In genomic region chr9:69379250-69379982, GRCh38 we compare ENCODE assay signal across 11 cellular contexts. TPM values are rescaled to one million over a fixed set of nuclear protein-coding genes. Genes with fewer than 3 reads are reported as not detected.
DNase-seq lines count a peak whose midpoint lies in the region; ATAC-seq and TF ChIP-seq lines count a peak whose summit lies in the region.
"Had no signal": no experiment of that assay in that cellular context is flagged by ENCODE, and none has a peak within 500 bp of the region (broad histone marks: within the 10 kb centered on the region; RNA-seq: fewer than 3 reads in every experiment).

No MANE protein-coding gene starts in this region.

- no peak for TF ChIP-seq POLR2A in suprapubic skin (IDR thresholded peaks at IDR 0.05)
- TF ChIP-seq POLR2A in testis (IDR thresholded peaks at IDR 0.05): no peak

- peaks cover 21% of the 10 kb centered on the region for H3K4me1 ChIP-seq in suprapubic skin
- H3K4me1 ChIP-seq in testis: no peaks in the 10 kb centered on the region

- ATAC-seq in GM18511 (IDR thresholded peaks at IDR 0.05; ENCODE audit: unreplicated experiment): no peak
- no peak for ATAC-seq in HG03469 (IDR thresholded peaks at IDR 0.05; ENCODE audit: unreplicated experiment)
- ATAC-seq in GM21825 (IDR thresholded peaks at IDR 0.05; ENCODE audit: unreplicated experiment): no peak

- no peak for TF ChIP-seq EP300 in suprapubic skin (IDR thresholded peaks at IDR 0.05)

- H3K36me3 ChIP-seq in kidney epithelial cell (ENCODE audit: control insufficient read depth, insufficient read depth, low read length) (no peaks in the 10 kb centered on the region), suprapubic skin (peaks cover 5% of the 10 kb centered on the region), testis (ENCODE audit: low read depth, missing control alignments) (no peaks in the 10 kb centered on the region)

- intact Hi-C loops in testis (cut with DNase I; ENCODE audit: low total_unique reads): no loop called here

- peak; percentile 8 for DNase-seq in LoVo (ENCODE audit: low spot score)
- peak; percentile 55 to 69 for DNase-seq in cardiac fibroblast (ENCODE audit: low read depth in 2 of 2)
- peak; percentile 34 for DNase-seq in kidney epithelial cell (ENCODE audit: low read depth)
- DNase-seq in suprapubic skin (ENCODE audit: low spot score in 2 of 2): no peak
- DNase-seq in testis: no peak
- DNase-seq: activated naive CD4-positive, alpha-beta T cell treated with anti-CD3 and anti-CD28 coated beads, Interleukin-2, amount 10 ng/mL, durations not matched to agents 7 days and 5 days; NCI-H1092 had no signal

- H3K9me3 ChIP-seq in suprapubic skin (no peaks in the 10 kb centered on the region), testis (no peaks in the 10 kb centered on the region)

- WGBS in suprapubic skin: 42% methylated on average over 9 of the region's 9 CpGs
- 76 to 83% methylated on average over 7 to 9 of the region's 9 CpGs for WGBS in testis, 2 donors

- TF ChIP-seq CTCF in cardiac fibroblast (IDR thresholded peaks at IDR 0.05; ENCODE audit: low read depth, low read length) (no peak), kidney epithelial cell (IDR thresholded peaks at IDR 0.05; ENCODE audit: insufficient read depth, low read length, poor library complexity, severe bottlenecking) (no peak), suprapubic skin (IDR thresholded peaks at IDR 0.05) (no peak), testis (IDR thresholded peaks at IDR 0.05) (no peak)

- H3K4me3 ChIP-seq in cardiac fibroblast (replicated peaks in 1 of 2; ENCODE audit: low read depth in 2 of 2, low read length in 2 of 2): no peak overlapping the region
- H3K4me3 ChIP-seq in kidney epithelial cell (ENCODE audit: low read depth, low read length): no peak overlapping the region
- H3K4me3 ChIP-seq in suprapubic skin: no peak overlapping the region
- H3K4me3 ChIP-seq in testis: no peak overlapping the region

- H3K27ac ChIP-seq in suprapubic skin: peak overlapping the region; percentile 31
- no peak overlapping the region for H3K27ac ChIP-seq in testis
- H3K27ac ChIP-seq: VCaP had no signal

- no peaks in the 10 kb centered on the region for H3K27me3 ChIP-seq in kidney epithelial cell (ENCODE audit: control insufficient read depth, insufficient read depth, low read length)
- no peaks in the 10 kb centered on the region for H3K27me3 ChIP-seq in suprapubic skin
- H3K27me3 ChIP-seq in testis: no peaks in the 10 kb centered on the region

RNA-seq across cellular contexts. Expression of gene ENTREP1, which starts 54.4 kb away (rescaled TPM):
- total RNA-seq in kidney epithelial cell (3.1 and 3.8 TPM in 2 replicates), suprapubic skin (10 to 100 TPM in 3 of 4 donors, 1 to 10 TPM in 1; 8.6 to 49.2 (median 17.8) TPM), testis (1 to 10 TPM; 5.9 to 7.9 TPM)
- 5.2 TPM for polyA plus RNA-seq in testis (ENCODE audit: insufficient read depth, low read depth, low replicate concordance)

Comparison
In these comparisons a context has a peak if more than half of its experiments do, and no peak if none do; other contexts are left out.
1. DNase-seq: peak in LoVo (single experiment), cardiac fibroblast (2 of 2) and kidney epithelial cell (single experiment); none in suprapubic skin (0 of 2) and testis (single experiment).